Comparison of ENCODE assay signal across 10 cellular contexts in genomic region chr4:84952004-84952403, GRCh38. TPM values are rescaled to one million over a fixed set of nuclear protein-coding genes. Genes with fewer than 3 reads are reported as not detected.
DNase-seq lines count a peak whose midpoint lies in the region; ATAC-seq, FAIRE-seq and TF ChIP-seq lines count a peak whose summit lies in the region.
"Had no signal": no experiment of that assay in that cellular context is flagged by ENCODE, and none has a peak within 500 bp of the region (broad histone marks: within the 10 kb centered on the region; RNA-seq: fewer than 3 reads in every experiment).

No MANE protein-coding gene starts in this region.

- CTCF ChIA-PET in HepG2 (lab: Yijun Ruan, JAX; ENCODE audit: low intra/inter-chr PET ratio, low total read pairs) = no interaction called here

- H3K27ac Mint-ChIP-seq in progenitor cell of endocrine pancreas = no peak overlapping the region

- no peak overlapping the region for H3K9ac ChIP-seq in HepG2 (ENCODE audit: insufficient read depth, low read depth, low read length)

- H3K9me3 ChIP-seq in HepG2 (ENCODE audit: low read length) = no peaks in the 10 kb centered on the region

- TF ChIP-seq CTCF in cardiac fibroblast (IDR thresholded peaks at IDR 0.05; ENCODE audit: low read depth, low read length) (no peak), HepG2 (CRISPR knock-in tag; IDR thresholded peaks at IDR 0.05) (no peak), progenitor cell of endocrine pancreas (IDR thresholded peaks at IDR 0.05; ENCODE audit: unreplicated experiment) (no peak)

- peak; percentile 22 for DNase-seq in LoVo (ENCODE audit: low spot score)
- DNase-seq in cardiac fibroblast (ENCODE audit: low read depth in 2 of 2) = peak; percentile 34 to 85
- DNase-seq in HepG2 (ENCODE audit: low spot score) = peak; percentile 62
- DNase-seq in urothelium cell line (ENCODE audit: low spot score) = peak; percentile 19
- DNase-seq in progenitor cell of endocrine pancreas (ENCODE audit: low spot score, unreplicated experiment) = no peak
- no peak for DNase-seq in SHP77 treated with DMSO at 0.1 percent for 48 hours (lab: John Stamatoyannopoulos, UW)
- DNase-seq in midbrain (lab: John Stamatoyannopoulos, UW) = no peak
- DNase-seq: activated T-cell treated with anti-CD3 and anti-CD28 coated beads, Interleukin-2, amount 50 U/mL, for 1 hour had no signal

- H3K27ac ChIP-seq in HepG2 (ENCODE audit: extremely low read length, insufficient read depth, low read length) = no peak overlapping the region

- peak; percentile 62 for ATAC-seq in HepG2

- no peak overlapping the region for H3K4me2 ChIP-seq in HepG2 (ENCODE audit: low read depth, low read length)

- no peak for FAIRE-seq in HepG2 (lab: Jason Lieb, UNC)
- no peak for FAIRE-seq in urothelium cell line (lab: Jason Lieb, UNC)
- FAIRE-seq: colon, H1 had no signal

- in situ Hi-C loops in HepG2 (cut with HindIII; ENCODE audit: extremely low pct_ligation_motif_present, low pct_unique_long_range_greater_than_20kb) = no loop called here

- TF ChIP-seq POLR2A in HepG2 (IDR thresholded peaks at IDR 0.05; ENCODE audit: insufficient read depth in 1 of 2, low read depth in 2 of 2, low read length in 2 of 2) = no peak

- H3K36me3 ChIP-seq in HepG2 (replicated peaks in 1 of 2; ENCODE audit: control insufficient read depth in 1 of 2, insufficient read depth in 2 of 2, low read length in 2 of 2) = no peaks in the 10 kb centered on the region

- intact Hi-C loops in HepG2 (cut with micrococcal nuclease; ENCODE audit: unreplicated experiment) = no loop called here

- H3K9me3 Mint-ChIP-seq in progenitor cell of endocrine pancreas (ENCODE audit: low read depth) = no peaks in the 10 kb centered on the region

- no TSS peak for BruUV-seq in HepG2 (replicated peaks; lab: Mats Ljungman, UMichigan)

- no peak overlapping the region for H3K4me3 Mint-ChIP-seq in progenitor cell of endocrine pancreas (ENCODE audit: low read depth)

- no peak for TF ChIP-seq EP300 in HepG2 (IDR thresholded peaks at IDR 0.05; ENCODE audit: low read depth in 2 of 2, low read length in 2 of 2)
- no peak for TF ChIP-seq EP300 in HepG2 (CRISPR knock-in tag; IDR thresholded peaks at IDR 0.05; ENCODE audit: borderline replicate concordance)

- no peak overlapping the region for H2AFZ ChIP-seq in HepG2 (ENCODE audit: low read length)

- H3K4me1 ChIP-seq in HepG2 (ENCODE audit: insufficient read depth, low read length) = peaks cover 12% of the 10 kb centered on the region

- H3K4me1 Mint-ChIP-seq in progenitor cell of endocrine pancreas (ENCODE audit: low read depth) = peaks cover 12% of the 10 kb centered on the region

- H3K4me3 ChIP-seq in cardiac fibroblast (replicated peaks in 1 of 2; ENCODE audit: low read depth in 2 of 2, low read length in 2 of 2) (no peak overlapping the region), HepG2 (replicated peaks in 1 of 3; ENCODE audit: insufficient read depth in 1 of 3, low read depth in 2 of 3, low read length in 3 of 3) (no peak overlapping the region)

- POLR2A ChIA-PET in HepG2 (lab: Yijun Ruan, JAX) = interaction anchor here (0.8 kb wide), 1 partner anchor 14 kb away, joined by 4 read pairs; the partner anchor contains the start of gene WDFY3

- TF ChIP-seq RAD21 in HepG2 (CRISPR knock-in tag; IDR thresholded peaks at IDR 0.05) = no peak

- 10% methylated on average over 1 of the region's 1 CpG for WGBS in HepG2 (ENCODE audit: low lambda C conversion rate)

- no peaks in the 10 kb centered on the region for H3K27me3 ChIP-seq in HepG2 (ENCODE audit: control insufficient read depth in 1 of 2, insufficient read depth in 2 of 2, low read length in 2 of 2)

- H3K36me3 Mint-ChIP-seq in progenitor cell of endocrine pancreas (ENCODE audit: insufficient read depth) = peaks cover 2% of the 10 kb centered on the region

- no peaks in the 10 kb centered on the region for H3K27me3 Mint-ChIP-seq in progenitor cell of endocrine pancreas

- H4K20me1 ChIP-seq in HepG2 (ENCODE audit: insufficient read depth, low read length) = peaks cover 4% of the 10 kb centered on the region

- H3K79me2 ChIP-seq in HepG2 (ENCODE audit: insufficient read depth, low read length) = peaks cover 71% of the 10 kb centered on the region

TF ChIP-seq in HepG2, 621 proteins besides CTCF, POLR2A, EP300 and RAD21 (continues in another document):
- TF ChIP-seq MXI1 (IDR thresholded peaks at IDR 0.05; ENCODE audit: borderline replicate concordance, low read depth, low read length) = peak; percentile 30; the same call in 1 of the 3 replicates
- no peak for TF ChIP-seq ZNF432 (CRISPR knock-in tag; IDR thresholded peaks at IDR 0.05; ENCODE audit: borderline replicate concordance)
- 0 out of 2 replicates have a peak, but pooled peaks have one; percentile 11 for TF ChIP-seq RARA (CRISPR knock-in tag; IDR thresholded peaks at IDR 0.05)
- TF ChIP-seq FOXP4 (CRISPR knock-in tag; IDR thresholded peaks at IDR 0.05) = no peak
- TF ChIP-seq HMG20A (CRISPR knock-in tag; IDR thresholded peaks at IDR 0.05; ENCODE audit: borderline replicate concordance) = peak; percentile 74; the same call in 1 of the 2 replicates
- TF ChIP-seq, protein P1, sequence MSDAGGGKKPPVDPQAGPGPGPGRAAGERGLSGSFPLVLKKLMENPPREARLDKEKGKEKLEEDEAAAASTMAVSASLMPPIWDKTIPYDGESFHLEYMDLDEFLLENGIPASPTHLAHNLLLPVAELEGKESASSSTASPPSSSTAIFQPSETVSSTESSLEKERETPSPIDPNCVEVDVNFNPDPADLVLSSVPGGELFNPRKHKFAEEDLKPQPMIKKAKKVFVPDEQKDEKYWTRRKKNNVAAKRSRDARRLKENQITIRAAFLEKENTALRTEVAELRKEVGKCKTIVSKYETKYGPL (CRISPR knock-in tag; IDR thresholded peaks at IDR 0.05) = peak; percentile 94
- TF ChIP-seq GFI1 (CRISPR knock-in tag; IDR thresholded peaks at IDR 0.05; ENCODE audit: borderline replicate concordance) = peak; percentile 60; the same call in 1 of the 2 replicates
- TF ChIP-seq, protein P2, sequence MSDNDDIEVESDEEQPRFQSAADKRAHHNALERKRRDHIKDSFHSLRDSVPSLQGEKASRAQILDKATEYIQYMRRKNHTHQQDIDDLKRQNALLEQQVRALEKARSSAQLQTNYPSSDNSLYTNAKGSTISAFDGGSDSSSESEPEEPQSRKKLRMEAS (IDR thresholded peaks at IDR 0.05) = peak; percentile 38; the same call in 1 of the 2 replicates
- peak; percentile 84 for TF ChIP-seq FOSL2 (CRISPR knock-in tag; IDR thresholded peaks at IDR 0.05)
- TF ChIP-seq ZNF235 (CRISPR knock-in tag; IDR thresholded peaks at IDR 0.05; ENCODE audit: borderline replicate concordance) = no peak
- TF ChIP-seq ZNF644 (CRISPR knock-in tag; IDR thresholded peaks at IDR 0.05; ENCODE audit: low read depth) = peak; percentile 79; the same call in 1 of the 2 replicates
- TF ChIP-seq CEBPG (CRISPR knock-in tag; IDR thresholded peaks at IDR 0.05) = peak; percentile 68

RNA-seq across cellular contexts. Expression of gene WDFY3, which starts 14.5 kb away (rescaled TPM):
- total RNA-seq in HepG2 (2016; rRNA removed; fragmentation: Illumina TruSeq; extraction: Trizol) (24.5 and 30.8 TPM in 2 replicates), progenitor cell of endocrine pancreas (111 and 115 TPM in 2 replicates)
- 8.8 and 10.0 TPM in 2 replicates for total RNA-seq in HepG2 (2016; cell fraction: cytosol; rRNA removed; fragmentation: Illumina TruSeq; extraction: Trizol; ENCODE audit: low read depth)
- total RNA-seq in HepG2 (2016; cell fraction: insoluble cytoplasmic fraction; rRNA removed; fragmentation: Illumina TruSeq; extraction: Trizol) = 22.5 and 29.2 TPM in 2 replicates
- total RNA-seq in HepG2 (2016; cell fraction: membrane; rRNA removed; fragmentation: Illumina TruSeq; extraction: Trizol) = 10.2 and 11.3 TPM in 2 replicates
- total RNA-seq in HepG2 (2016; cell fraction: nucleus; rRNA removed; fragmentation: Illumina TruSeq; extraction: Trizol) = 60.8 and 61.6 TPM in 2 replicates
- 16.7 and 19.9 TPM in 2 replicates for polyA plus RNA-seq in HepG2 (2011; rRNA removed)
- polyA plus RNA-seq in HepG2 (2011; cell fraction: cytosol; rRNA removed) = 13.5 and 17.1 TPM in 2 replicates
- polyA plus RNA-seq in HepG2 (2011; cell fraction: nucleus; rRNA removed) = 27.2 and 44.3 TPM in 2 replicates
- 13.4 TPM in 2 replicates for polyA plus RNA-seq in HepG2 (2012)
- 0.48 and 0.73 TPM in 2 replicates for polyA plus RNA-seq in HepG2 (2016; cell fraction: cytosol; fragmentation: Illumina TruSeq; extraction: Trizol; ENCODE audit: low read depth)
- polyA plus RNA-seq in HepG2 (2016; cell fraction: insoluble cytoplasmic fraction; fragmentation: Illumina TruSeq; extraction: Trizol; ENCODE audit: low read depth) = 9.4 and 10.1 TPM in 2 replicates
- polyA plus RNA-seq in HepG2 (2016; cell fraction: membrane; fragmentation: Illumina TruSeq; extraction: Trizol; ENCODE audit: low read depth) = 1.3 and 1.8 TPM in 2 replicates
- polyA plus RNA-seq in HepG2 (2016; cell fraction: nucleus; fragmentation: Illumina TruSeq; extraction: Trizol; ENCODE audit: insufficient read depth, low read depth) = 16.1 and 19.7 TPM in 2 replicates
- 84.0 and 132 TPM in 2 replicates for polyA minus RNA-seq in HepG2 (2011; rRNA and poly(A)+ RNA removed; ENCODE audit: low replicate concordance)
- 44.8 and 56.1 TPM in 2 replicates for polyA minus RNA-seq in HepG2 (2011; cell fraction: cytosol; rRNA and poly(A)+ RNA removed)
- polyA minus RNA-seq in HepG2 (2011; cell fraction: nucleus; rRNA and poly(A)+ RNA removed) = 216 and 287 TPM in 2 replicates

Comparison
In these comparisons a context has a peak if more than half of its experiments do, and no peak if none do; other contexts are left out.
1. DNase-seq: peak in LoVo (single experiment), cardiac fibroblast (2 of 2), HepG2 (single experiment) and urothelium cell line (single experiment); none in progenitor cell of endocrine pancreas (single experiment), SHP77 treated with DMSO at 0.1 percent for 48 hours (single experiment) and midbrain (single experiment).